In the genomic region with DNA sequence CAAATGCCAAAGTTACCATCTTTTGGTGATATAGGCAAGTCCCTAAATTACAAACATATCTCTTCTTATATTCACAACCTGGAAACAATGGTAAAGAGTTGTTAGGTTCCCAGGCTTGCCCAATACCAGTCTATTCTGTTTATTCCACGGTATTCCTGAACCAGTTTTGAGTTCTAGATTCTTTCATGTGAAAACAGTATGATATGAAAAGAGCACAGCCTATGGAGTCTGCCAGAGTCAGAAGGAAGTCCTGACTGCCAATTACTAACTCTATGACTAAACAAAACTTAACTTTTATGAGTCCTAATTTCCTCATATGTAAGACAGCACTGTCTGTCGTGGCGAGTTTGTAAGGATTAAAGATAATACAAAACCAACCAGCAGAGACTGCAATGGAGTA, we compare ENCODE assay signal across 10 cellular contexts. TPM values are rescaled to one million over a fixed set of nuclear protein-coding genes. Genes with fewer than 3 reads are reported as not detected.
DNase-seq lines count a peak whose midpoint lies in the region; ATAC-seq and TF ChIP-seq lines count a peak whose summit lies in the region.
"Had no signal": no experiment of that assay in that cellular context is flagged by ENCODE, and none has a peak within 500 bp of the region (broad histone marks: within the 10 kb centered on the region; RNA-seq: fewer than 3 reads in every experiment).

No MANE protein-coding gene starts in this region.

- TF ChIP-seq POLR2A in breast epithelium (IDR thresholded peaks at IDR 0.05), result no peak

- DNase-seq in MCF 10A (ENCODE audit: unreplicated experiment), result peak; percentile 18
- no peak for DNase-seq in breast epithelium (ENCODE audit: low spot score in 2 of 2)
- DNase-seq in RKO (ENCODE audit: low spot score), result peak; percentile 71
- DNase-seq in fibroblast of peridontal ligament (ENCODE audit: extremely low read depth), result peak; percentile 26
- DNase-seq in pons (ENCODE audit: low spot score), result no peak
- DNase-seq in activated CD4-positive, alpha-beta memory T cell treated with anti-CD3 and anti-CD28 coated beads for 36 hours, result no peak
- DNase-seq in NCI-H1105 (lab: John Stamatoyannopoulos, UW), result no peak
- DNase-seq: GOT3, testis had no signal

- intact Hi-C loops in MCF 10A (cut with micrococcal nuclease), result no loop called here
- intact Hi-C loops in breast epithelium (cut with DNase I; ENCODE audit: low total_unique reads), result no loop called here
- intact Hi-C loops in activated CD4-positive, alpha-beta memory T cell treated with anti-CD3 and anti-CD28 coated beads for 36 hours (cut with micrococcal nuclease), result no loop called here

- no peaks in the 10 kb centered on the region for H3K9me3 Mint-ChIP-seq in MCF 10A (ENCODE audit: unreplicated experiment)
- no peaks in the 10 kb centered on the region for H3K9me3 Mint-ChIP-seq in activated CD4-positive, alpha-beta memory T cell treated with anti-CD3 and anti-CD28 coated beads for 36 hours

- H3K27me3 Mint-ChIP-seq in MCF 10A (ENCODE audit: insufficient read depth, unreplicated experiment), result no peaks in the 10 kb centered on the region
- no peaks in the 10 kb centered on the region for H3K27me3 Mint-ChIP-seq in activated CD4-positive, alpha-beta memory T cell treated with anti-CD3 and anti-CD28 coated beads for 36 hours

- no peaks in the 10 kb centered on the region for H3K9me3 ChIP-seq in breast epithelium
- H3K9me3 ChIP-seq: testis had no signal

- POLR2A ChIA-PET in MCF 10A (lab: Yijun Ruan, JAX), result no interaction called here
- POLR2A ChIA-PET in activated CD4-positive, alpha-beta memory T cell treated with anti-CD3 and anti-CD28 coated beads for 36 hours (lab: Charles Lee), result no interaction called here

- peaks cover 4% of the 10 kb centered on the region for H3K36me3 Mint-ChIP-seq in MCF 10A (ENCODE audit: insufficient read depth, unreplicated experiment)
- H3K36me3 Mint-ChIP-seq in activated CD4-positive, alpha-beta memory T cell treated with anti-CD3 and anti-CD28 coated beads for 36 hours, result peaks cover 14% of the 10 kb centered on the region

- peaks cover 30% of the 10 kb centered on the region for H3K4me1 Mint-ChIP-seq in MCF 10A (ENCODE audit: insufficient read depth, unreplicated experiment)
- peaks cover 58% of the 10 kb centered on the region for H3K4me1 Mint-ChIP-seq in activated CD4-positive, alpha-beta memory T cell treated with anti-CD3 and anti-CD28 coated beads for 36 hours (ENCODE audit: low read depth)

- no peak overlapping the region for H3K27ac Mint-ChIP-seq in MCF 10A (ENCODE audit: low read depth, unreplicated experiment)
- H3K27ac Mint-ChIP-seq in activated CD4-positive, alpha-beta memory T cell treated with anti-CD3 and anti-CD28 coated beads for 36 hours, result no peak overlapping the region

- TF ChIP-seq CTCF in MCF 10A (IDR thresholded peaks at IDR 0.05; ENCODE audit: unreplicated experiment) (no peak), breast epithelium (IDR thresholded peaks at IDR 0.05) (no peak)

- no TSS peak for BruUV-seq in MCF 10A (replicated peaks; lab: Mats Ljungman, UMichigan)

- no peak overlapping the region for H3K4me3 ChIP-seq in breast epithelium
- H3K4me3 ChIP-seq: testis had no signal

- no peaks in the 10 kb centered on the region for H3K36me3 ChIP-seq in breast epithelium

- H3K4me1 ChIP-seq in breast epithelium, result no peaks in the 10 kb centered on the region

- CTCF ChIA-PET in MCF 10A (lab: Yijun Ruan, JAX), result no interaction called here
- CTCF ChIA-PET in activated CD4-positive, alpha-beta memory T cell treated with anti-CD3 and anti-CD28 coated beads for 36 hours (lab: Charles Lee), result interaction anchor here (1.8 kb wide), 1 partner anchor 129 kb away, joined by 7 read pairs; no protein-coding TSS in a partner anchor

- no peaks in the 10 kb centered on the region for H3K27me3 ChIP-seq in breast epithelium
- H3K27me3 ChIP-seq: testis had no signal

- no peak for ATAC-seq in GM19467 (IDR thresholded peaks at IDR 0.05; ENCODE audit: unreplicated experiment)

- no peak overlapping the region for H3K27ac ChIP-seq in breast epithelium
- H3K27ac ChIP-seq: testis had no signal

- no peak overlapping the region for H3K4me3 Mint-ChIP-seq in MCF 10A (ENCODE audit: unreplicated experiment)
- H3K4me3 Mint-ChIP-seq in activated CD4-positive, alpha-beta memory T cell treated with anti-CD3 and anti-CD28 coated beads for 36 hours, result no peak overlapping the region

RNA-seq across cellular contexts. Expression of a gene that starts 5.6 kb away (rescaled TPM):
- total RNA-seq in MCF 10A (2022) (43.0 and 53.0 TPM in 2 replicates), breast epithelium (10 to 100 TPM; 50.5 to 75.7 (median 56.6) TPM)
- 10 to 100 TPM; 55.5 to 56.2 TPM for total RNA-seq in activated CD4-positive, alpha-beta memory T cell treated with anti-CD3 and anti-CD28 coated beads for 36 hours

Comparison
In these comparisons a context has a peak if more than half of its experiments do, and no peak if none do; other contexts are left out.
1. DNase-seq: peak in MCF 10A (single experiment), RKO (single experiment) and fibroblast of peridontal ligament (single experiment); none in breast epithelium (0 of 2), pons (single experiment), activated CD4-positive, alpha-beta memory T cell treated with anti-CD3 and anti-CD28 coated beads for 36 hours (single experiment) and NCI-H1105 (single experiment).